ENCODE assay signal across 8 cellular contexts in genomic region chr17:45277216-45277849, GRCh38. TPM values are rescaled to one million over a fixed set of nuclear protein-coding genes. Genes with fewer than 3 reads are reported as not detected.
DNase-seq lines count a peak whose midpoint lies in the region; ATAC-seq and TF ChIP-seq lines count a peak whose summit lies in the region.

No MANE protein-coding gene starts in this region.

- intact Hi-C loops in colonic mucosa (cut with DNase I), result loop anchor here (1.0 kb wide), 1 partner anchor 108 kb away; no protein-coding TSS in a partner anchor
- intact Hi-C loops in left lung (cut with DNase I), result loop anchor here (5.0 to 10.0 kb wide), 2 partner anchors 107 to 110 kb away; no protein-coding TSS in a partner anchor

- H3K9ac ChIP-seq in colonic mucosa (ENCODE audit: low read depth in 2 of 2, low read length in 2 of 2), result no peak overlapping the region

- H3K27me3 ChIP-seq in BJ (ENCODE audit: control insufficient read depth, insufficient read depth, low read length), result no peaks in the 10 kb centered on the region
- H3K27me3 ChIP-seq in colonic mucosa, result no peaks in the 10 kb centered on the region
- no peaks in the 10 kb centered on the region for H3K27me3 ChIP-seq in left lung

- CTCF ChIA-PET in BJ (lab: Yijun Ruan, JAX), result interaction anchor here (0.6 to 4.0 kb wide), 39 partner anchors 8 to 150 kb away, joined by 3 to 83 read pairs (median 7); partner anchors contain the start of genes ACBD4, FMNL1, HEXIM1 and MAP3K14

- ATAC-seq in HG03108 (IDR thresholded peaks at IDR 0.05; ENCODE audit: unreplicated experiment) (peak; percentile 72), left lung (peak; percentile 88), GM18873 (IDR thresholded peaks at IDR 0.05; ENCODE audit: low FRiP score, unreplicated experiment) (no peak)

- H3K36me3 ChIP-seq in BJ (ENCODE audit: control insufficient read depth, insufficient read depth, low read length), result peaks cover 17% of the 10 kb centered on the region
- peaks cover 9% of the 10 kb centered on the region for H3K36me3 ChIP-seq in colonic mucosa
- H3K36me3 ChIP-seq in left lung, result peaks cover 2 to 46% of the 10 kb centered on the region in 2 donors

- TF ChIP-seq CTCF in BJ (IDR thresholded peaks at IDR 0.05; ENCODE audit: insufficient read depth, low read depth, low read length), result peak; percentile 82
- TF ChIP-seq CTCF in colonic mucosa (IDR thresholded peaks at IDR 0.05), result peak; percentile 63
- peak; percentile 64 to 85 for TF ChIP-seq CTCF in left lung (IDR thresholded peaks at IDR 0.05)

- DNase-seq in BJ (ENCODE audit: low read depth) (no peak), NCI-H69 (lab: John Stamatoyannopoulos, UW) (peak; percentile 93), colonic mucosa (peak; percentile 94), left lung (peak; percentile 92 to 96)
- peak; percentile 93 for DNase-seq in activated CD4-positive, alpha-beta T cell treated with anti-CD3 and anti-CD28 coated beads for 48 hours
- peak; percentile 85 to 90 for DNase-seq in stimulated activated CD4-positive, alpha-beta T cell treated with anti-CD3 and anti-CD28 coated beads, Interleukin-2, amount 100 ng/mL, for 48 hours

- no peak overlapping the region for H3K27ac ChIP-seq in colonic mucosa
- peak overlapping the region; percentile 55 to 78 for H3K27ac ChIP-seq in left lung

- H3K4me1 ChIP-seq in colonic mucosa, result peaks cover 5% of the 10 kb centered on the region
- H3K4me1 ChIP-seq in left lung, result peaks cover 12 to 21% of the 10 kb centered on the region in 2 donors

- H3K9me3 ChIP-seq in colonic mucosa (no peaks in the 10 kb centered on the region), left lung (no peaks in the 10 kb centered on the region)

- POLR2A ChIA-PET in BJ (lab: Charles Lee), result interaction anchor here (0.6 kb wide), 1 partner anchor 214 kb away, joined by 5 read pairs; no protein-coding TSS in a partner anchor

- H3K4me3 ChIP-seq in BJ (ENCODE audit: low read depth, low read length) (no peak overlapping the region), colonic mucosa (no peak overlapping the region), left lung (no peak overlapping the region)

RNA-seq across cellular contexts. Expression of gene SPATA32, which starts 15.4 kb away (rescaled TPM):
- not detected in 2 replicates for polyA plus RNA-seq in BJ (2011; rRNA removed)
- polyA minus RNA-seq in BJ (2011; rRNA and poly(A)+ RNA removed), result not detected in 2 replicates
- total RNA-seq in colonic mucosa, result not detected
- not detected for total RNA-seq in left lung

RNA-seq across cellular contexts. Expression of gene MAP3K14, which starts 39.5 kb away (rescaled TPM):
- polyA plus RNA-seq in BJ (2011; rRNA removed), result 4.5 and 6.5 TPM in 2 replicates
- polyA minus RNA-seq in BJ (2011; rRNA and poly(A)+ RNA removed), result 4.0 and 5.9 TPM in 2 replicates
- total RNA-seq in colonic mucosa, result 10 to 100 TPM; 11.1 to 15.0 TPM
- total RNA-seq in left lung, result 10 to 100 TPM; 11.3 to 13.1 TPM

RNA-seq across cellular contexts. Expression of gene FMNL1, which starts 55.6 kb away (rescaled TPM):
- 2.0 TPM in 2 replicates for polyA plus RNA-seq in BJ (2011; rRNA removed)
- 3.0 and 5.8 TPM in 2 replicates for polyA minus RNA-seq in BJ (2011; rRNA and poly(A)+ RNA removed)
- 1 to 10 TPM; 6.8 to 8.4 TPM for total RNA-seq in colonic mucosa
- total RNA-seq in left lung, result 100 to 1,000 TPM in 1 of 2 donors, 10 to 100 TPM in 1; 42.0 to 118 TPM

Comparison
In these comparisons a context has a peak if more than half of its experiments do, and no peak if none do; other contexts are left out.
1. RNA of gene FMNL1, which starts 55.6 kb away (total RNA-seq): 42.0 to 118 TPM in left lung; 6.8 to 8.4 TPM in colonic mucosa; every median in the first group is over 4 times any median in the second.
2. Peak in every context shown above with its lines, with median percentiles within 50 percentile points of each other: CTCF ChIP-seq.